1 cellular context compared by ENCODE assay signal in genomic region chr15:62931650-62932049, GRCh38.
TF ChIP-seq lines count a peak whose summit lies in the region.

No MANE protein-coding gene starts in this region.

TF ChIP-seq in IMR-90, 13 proteins besides CTCF, POLR2A, EP300 and RAD21 (continued from another document):
- TF ChIP-seq MXI1 (IDR thresholded peaks at IDR 0.05; ENCODE audit: borderline replicate concordance, low read depth, low read length) = no peak
